In the genomic region with DNA sequence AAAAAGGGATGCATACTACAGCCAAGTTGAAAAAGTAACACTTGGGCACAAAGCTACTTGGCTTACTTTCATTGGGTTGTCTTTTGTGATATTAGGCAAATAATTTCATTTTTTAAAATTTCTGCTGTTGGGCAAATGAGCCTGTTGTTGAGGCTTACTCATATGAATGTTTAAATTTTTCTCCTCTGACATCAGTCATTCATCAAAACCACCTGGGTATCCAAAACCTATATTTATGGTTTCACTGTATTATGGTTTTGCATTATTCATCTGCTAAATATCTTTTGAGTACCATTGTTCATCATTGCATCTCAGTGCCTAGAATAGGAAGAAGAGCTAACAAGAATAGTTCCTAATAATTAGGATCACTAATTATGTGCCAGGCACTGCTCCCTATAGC, we compare ENCODE assay signal across 1 cellular context.
TF ChIP-seq lines count a peak whose summit lies in the region.

No MANE protein-coding gene starts in this region.

TF ChIP-seq in IMR-90, 13 proteins besides CTCF, POLR2A, EP300 and RAD21:
- TF ChIP-seq CHD1 (IDR thresholded peaks at IDR 0.05; ENCODE audit: low read depth, low read length) (no peak), MXI1 (IDR thresholded peaks at IDR 0.05; ENCODE audit: borderline replicate concordance, low read depth, low read length) (no peak), MAFK (IDR thresholded peaks at IDR 0.05; ENCODE audit: low read depth, low read length) (no peak), BHLHE40 (IDR thresholded peaks at IDR 0.05; ENCODE audit: low read depth, low read length) (no peak), RCOR1 (IDR thresholded peaks at IDR 0.05; ENCODE audit: insufficient replicate concordance, low read length) (no peak), CEBPB (IDR thresholded peaks at IDR 0.05; ENCODE audit: low read depth, low read length) (no peak)
- TF ChIP-seq, protein P1, sequence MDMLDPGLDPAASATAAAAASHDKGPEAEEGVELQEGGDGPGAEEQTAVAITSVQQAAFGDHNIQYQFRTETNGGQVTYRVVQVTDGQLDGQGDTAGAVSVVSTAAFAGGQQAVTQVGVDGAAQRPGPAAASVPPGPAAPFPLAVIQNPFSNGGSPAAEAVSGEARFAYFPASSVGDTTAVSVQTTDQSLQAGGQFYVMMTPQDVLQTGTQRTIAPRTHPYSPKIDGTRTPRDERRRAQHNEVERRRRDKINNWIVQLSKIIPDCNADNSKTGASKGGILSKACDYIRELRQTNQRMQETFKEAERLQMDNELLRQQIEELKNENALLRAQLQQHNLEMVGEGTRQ (IDR thresholded peaks at IDR 0.05; ENCODE audit: low read depth, low read length): no peak
